Comparison of ENCODE assay signal across 15 cellular contexts in genomic region chr6:155247618-155248017, GRCh38. TPM values are rescaled to one million over a fixed set of nuclear protein-coding genes. Genes with fewer than 3 reads are reported as not detected.
A peak's percentile ranks its signal among the peaks of the same experiment; 100 is the strongest.
DNase-seq lines count a peak whose midpoint lies in the region; ATAC-seq and TF ChIP-seq lines count a peak whose summit lies in the region.
"Had no signal": no experiment of that assay in that cellular context is flagged by ENCODE, and none has a peak within 500 bp of the region (broad histone marks: within the 10 kb centered on the region; RNA-seq: fewer than 3 reads in every experiment).

No MANE protein-coding gene starts in this region.

- H3K27me3 Mint-ChIP-seq in mesothelial cell of epicardium (ENCODE audit: low read depth): no peaks in the 10 kb centered on the region

- H3K27ac Mint-ChIP-seq in mesothelial cell of epicardium: peak overlapping the region; percentile 97

- H3K4me3 Mint-ChIP-seq in mesothelial cell of epicardium: peak overlapping the region; percentile 33
- H3K4me3 Mint-ChIP-seq: immature natural killer cell had no signal

- H3K9me3 Mint-ChIP-seq in mesothelial cell of epicardium: no peaks in the 10 kb centered on the region
- H3K9me3 Mint-ChIP-seq: immature natural killer cell had no signal

- peak; percentile 68; the same call in 1 of the 2 replicates for TF ChIP-seq EP300 in Ishikawa (IDR thresholded peaks at IDR 0.05; ENCODE audit: borderline replicate concordance)

- H3K4me1 Mint-ChIP-seq in mesothelial cell of epicardium: peaks cover 29% of the 10 kb centered on the region
- H3K4me1 Mint-ChIP-seq: immature natural killer cell had no signal

- DNase-seq in AG08395 (ENCODE audit: low spot score): peak; percentile 67
- no peak for DNase-seq in coronary artery (ENCODE audit: low spot score)
- peak in 1 of 2 experiments; percentile 45 for DNase-seq in mesothelial cell of epicardium (ENCODE audit: low spot score in 2 of 2, unreplicated experiment in 2 of 2)
- no peak for DNase-seq in NCI-H748 (lab: John Stamatoyannopoulos, UW; ENCODE audit: unreplicated experiment)
- DNase-seq in NCI-H1436 treated with DMSO at 0.1 percent for 48 hours (lab: John Stamatoyannopoulos, UW): no peak
- no peak for DNase-seq in middle frontal gyrus (ENCODE audit: extremely low spot score, low spot score)
- DNase-seq: activated CD4-positive, CD25-positive, alpha-beta regulatory T cell treated with anti-CD3 and anti-CD28 coated beads, Interleukin-2, amount 50 U/mL, for 72 hours; activated gamma-delta T cell; effector memory CD4-positive, alpha-beta T cell; NCI-H510A treated with DMSO at 0.1 percent for 48 hours; stimulated activated naive CD4-positive, alpha-beta T cell had no signal

- ATAC-seq in HG03039 (IDR thresholded peaks at IDR 0.05; ENCODE audit: unreplicated experiment): no peak

- TF ChIP-seq RAD21 in Ishikawa (IDR thresholded peaks at IDR 0.05; ENCODE audit: low read depth): 0 out of 2 replicates have a peak, but pooled peaks have one; percentile 7

- peak overlapping the region; percentile 52 for H3K4me3 ChIP-seq in coronary artery
- H3K4me3 ChIP-seq: BLaER1 treated with 17β-estradiol and CSF1 and Interleukin-3, amounts not matched to agents 10 nM and 100 nM had no signal

- TF ChIP-seq CTCF in coronary artery (IDR thresholded peaks at IDR 0.05) (no peak), mesothelial cell of epicardium (IDR thresholded peaks at IDR 0.05; ENCODE audit: unreplicated experiment) (no peak)

- peaks cover 2% of the 10 kb centered on the region for H3K36me3 Mint-ChIP-seq in mesothelial cell of epicardium

- H3K27ac ChIP-seq in coronary artery: peak overlapping the region in 1 of 2 donors; percentile 53
- H3K27ac ChIP-seq: BLaER1 treated with 17β-estradiol and CSF1 and Interleukin-3, amounts not matched to agents 10 nM and 100 nM had no signal

TF ChIP-seq in Ishikawa, 13 proteins besides CTCF, POLR2A, EP300 and RAD21:
- TF ChIP-seq ZBTB7A (IDR thresholded peaks at IDR 0.05; ENCODE audit: low read depth): no peak
- TF ChIP-seq TCF12 (IDR thresholded peaks at IDR 0.05; ENCODE audit: low read depth): peak; percentile 66; the same call in 1 of the 2 replicates
- TF ChIP-seq EGR1 (IDR thresholded peaks at IDR 0.05): no peak
- peak; percentile 92 for TF ChIP-seq TEAD4 (IDR thresholded peaks at IDR 0.05)
- no peak for TF ChIP-seq USF1 (IDR thresholded peaks at IDR 0.05)
- no peak for TF ChIP-seq CREB1 (IDR thresholded peaks at IDR 0.05; ENCODE audit: low read depth)
- no peak for TF ChIP-seq REST (IDR thresholded peaks at IDR 0.05; ENCODE audit: low read depth)
- no peak for TF ChIP-seq FOXM1 (IDR thresholded peaks at IDR 0.05; ENCODE audit: borderline replicate concordance, low read depth)
- no peak for TF ChIP-seq CEBPB (IDR thresholded peaks at IDR 0.05)
- TF ChIP-seq TAF1 (IDR thresholded peaks at IDR 0.05; ENCODE audit: low read depth): no peak
- TF ChIP-seq MAX (IDR thresholded peaks at IDR 0.05): no peak
- TF ChIP-seq NFIC (IDR thresholded peaks at IDR 0.05): no peak; the same call in 1 of the 2 replicates
- TF ChIP-seq YY1 (IDR thresholded peaks at IDR 0.05; ENCODE audit: low read depth): no peak

RNA-seq across cellular contexts. Expression of gene CLDN20, which starts 16.2 kb away (rescaled TPM):
- not detected in 3 replicates for total RNA-seq in mesothelial cell of epicardium
